ENCODE assay signal across 18 cellular contexts in the genomic region with DNA sequence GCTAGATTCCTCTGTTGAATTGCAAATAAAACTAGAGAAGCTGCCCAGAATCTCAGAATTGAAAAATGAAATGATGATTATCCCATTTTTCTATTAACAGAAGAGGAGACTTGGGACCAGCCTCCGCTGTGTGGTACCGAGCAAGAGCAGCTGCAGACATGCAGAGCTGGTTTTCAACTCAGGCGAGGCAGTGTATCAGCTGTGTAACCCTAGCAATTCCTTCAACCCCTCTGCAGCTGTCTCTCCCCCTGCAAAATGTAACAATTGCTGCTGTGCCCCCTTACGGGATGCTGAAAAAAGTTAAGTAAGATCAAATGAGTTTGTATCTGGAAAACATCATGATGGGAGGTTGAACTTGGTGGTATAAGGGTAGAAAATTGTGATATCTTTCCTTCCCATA.
"Had no signal": no experiment of that assay in that cellular context is flagged by ENCODE, and none has a peak within 500 bp of the region (broad histone marks: within the 10 kb centered on the region; RNA-seq: fewer than 3 reads in every experiment).

No MANE protein-coding gene starts in this region.

- H3K4me2 ChIP-seq: SK-N-SH had no signal

- DNase-seq: IMR-90, Karpas-422, KG1, MM.1S, NCI-H1092 treated with DMSO at 0.1 percent for 48 hours, NCI-H1436, NCI-H187 treated with DMSO at 0.1 percent for 48 hours, NCI-H2029 treated with DMSO at 0.1 percent for 48 hours, NCI-H2171 treated with DMSO at 0.1 percent for 48 hours, NCI-H345, NCI-H446 treated with DMSO at 0.1 percent for 48 hours, NCI-H510A treated with DMSO at 0.1 percent for 48 hours, NCI-H526, Right ventricle myocardium superior, RPMI8226, SIG-M5, SK-N-SH, SW 1271 had no signal

- H3K9ac ChIP-seq: SK-N-SH had no signal

- H3K9me3 ChIP-seq: SK-N-SH had no signal
